Comparison of ENCODE assay signal across 9 cellular contexts in the genomic region with DNA sequence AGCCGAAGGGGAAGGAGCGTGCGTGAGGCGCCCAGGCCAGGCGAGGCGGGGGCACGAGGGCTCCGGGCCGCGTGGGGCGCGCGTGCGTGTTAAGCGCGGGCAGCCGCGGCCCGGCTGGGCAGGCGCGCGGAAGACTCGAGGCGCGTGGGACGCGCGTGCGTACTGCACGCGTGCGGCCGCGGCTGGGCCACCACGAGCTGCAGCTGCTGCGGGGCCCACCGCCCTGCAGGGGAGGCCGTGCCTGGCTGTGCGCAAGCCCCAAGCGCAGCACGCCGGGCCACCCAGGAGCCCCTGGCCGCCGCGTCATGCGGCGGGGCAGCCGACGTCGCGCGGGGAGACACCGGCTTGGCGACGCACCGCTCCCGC. TPM values are rescaled to one million over a fixed set of nuclear protein-coding genes. Genes with fewer than 3 reads are reported as not detected.
DNase-seq lines count a peak whose midpoint lies in the region; ATAC-seq and TF ChIP-seq lines count a peak whose summit lies in the region.
"Had no signal": no experiment of that assay in that cellular context is flagged by ENCODE, and none has a peak within 500 bp of the region (broad histone marks: within the 10 kb centered on the region; RNA-seq: fewer than 3 reads in every experiment).

No MANE protein-coding gene starts in this region.

- no peak overlapping the region for H3K27ac ChIP-seq in heart left ventricle
- no peak overlapping the region for H3K27ac ChIP-seq in mesenchymal stem cell (ENCODE audit: low read length, poor library complexity, severe bottlenecking)
- no peak overlapping the region for H3K27ac ChIP-seq in upper lobe of right lung

- no peak overlapping the region for H2BK12ac ChIP-seq in mesenchymal stem cell (ENCODE audit: low read length in 2 of 2)

- no peak overlapping the region for H4K8ac ChIP-seq in mesenchymal stem cell (ENCODE audit: low read length)

- no peak overlapping the region for H2AFZ ChIP-seq in mesenchymal stem cell (ENCODE audit: low read depth, low read length)

- intact Hi-C loops in heart left ventricle (cut with DNase I) = no loop called here
- intact Hi-C loops in Right ventricle myocardium inferior (cut with DNase I) = no loop called here
- intact Hi-C loops in upper lobe of right lung (cut with DNase I) = no loop called here

- whole genome bisulfite sequencing in heart left ventricle, 4 donors = 1 to 3% (median 2%) methylated on average over 39 to 57 of the region's 57 CpGs
- under 1% methylated on average over 31 of the region's 57 CpGs for WGBS in mesenchymal stem cell

- H2BK5ac ChIP-seq in mesenchymal stem cell (ENCODE audit: low read depth, low read length, poor library complexity, severe bottlenecking) = no peak overlapping the region

- H3K27me3 ChIP-seq in heart left ventricle (peaks cover 33 to 67% (median 48%) of the 10 kb centered on the region in 9 donors), mesenchymal stem cell (ENCODE audit: control insufficient read depth in 1 of 2, insufficient read depth in 1 of 2, low read length in 2 of 2) (peaks cover 54 to 71% of the 10 kb centered on the region in 2 experiments), upper lobe of right lung (peaks cover 35% of the 10 kb centered on the region)

- peaks cover 68% of the 10 kb centered on the region for H3K27me3 Mint-ChIP-seq in activated naive CD8-positive, alpha-beta T cell treated with anti-CD3 and anti-CD28 coated beads, Interleukin-2, amount 10 ng/mL, durations not matched to agents 7 days and 5 days

- no peak overlapping the region for H3K4ac ChIP-seq in mesenchymal stem cell (ENCODE audit: low read depth in 1 of 2, low read length in 2 of 2)

- peaks cover 18% of the 10 kb centered on the region for H3K4me1 Mint-ChIP-seq in activated naive CD8-positive, alpha-beta T cell treated with anti-CD3 and anti-CD28 coated beads, Interleukin-2, amount 10 ng/mL, durations not matched to agents 7 days and 5 days

- peaks cover 0 to 35% (median 7%) of the 10 kb centered on the region in 12 donors for H3K4me1 ChIP-seq in heart left ventricle
- peaks cover 31% of the 10 kb centered on the region for H3K4me1 ChIP-seq in mesenchymal stem cell (ENCODE audit: control insufficient read depth, insufficient read depth, low read depth, low read length)
- peaks cover 6% of the 10 kb centered on the region for H3K4me1 ChIP-seq in upper lobe of right lung

- H3K4me3 Mint-ChIP-seq in activated naive CD8-positive, alpha-beta T cell treated with anti-CD3 and anti-CD28 coated beads, Interleukin-2, amount 10 ng/mL, durations not matched to agents 7 days and 5 days = peak overlapping the region; percentile 74

- H2BK120ac ChIP-seq in mesenchymal stem cell (ENCODE audit: low read depth, low read length) = no peak overlapping the region

- H2AK5ac ChIP-seq in mesenchymal stem cell (ENCODE audit: low read length, severe bottlenecking) = no peak overlapping the region

- no peak overlapping the region for H3K14ac ChIP-seq in mesenchymal stem cell (ENCODE audit: low read length in 2 of 2)

- H3K23ac ChIP-seq in mesenchymal stem cell (ENCODE audit: low read length in 2 of 2) = no peak overlapping the region

- H3K4me3 ChIP-seq in heart left ventricle (peak overlapping the region; percentile 10 to 63 (median 46)), mesenchymal stem cell (ENCODE audit: insufficient read depth in 1 of 2, low read depth in 1 of 2, low read length in 2 of 2) (peak overlapping the region; percentile 62 to 68), upper lobe of right lung (peak overlapping the region; percentile 56)

- peak overlapping the region; percentile 98 for H3K4me2 ChIP-seq in mesenchymal stem cell (ENCODE audit: low read length, poor library complexity, severe bottlenecking)

- no peaks in the 10 kb centered on the region for H3K9me3 ChIP-seq in heart left ventricle
- peaks cover 10% of the 10 kb centered on the region for H3K9me3 ChIP-seq in mesenchymal stem cell (ENCODE audit: control insufficient read depth, low read length)
- no peaks in the 10 kb centered on the region for H3K9me3 ChIP-seq in upper lobe of right lung

- TF ChIP-seq CTCF in heart left ventricle (IDR thresholded peaks at IDR 0.05) = no peak
- no peak for TF ChIP-seq CTCF in upper lobe of right lung (IDR thresholded peaks at IDR 0.05)

- no peaks in the 10 kb centered on the region for H3K79me1 ChIP-seq in mesenchymal stem cell (replicated peaks; ENCODE audit: low read length, poor library complexity, severe bottlenecking)

- H3K9me3 Mint-ChIP-seq in activated naive CD8-positive, alpha-beta T cell treated with anti-CD3 and anti-CD28 coated beads, Interleukin-2, amount 10 ng/mL, durations not matched to agents 7 days and 5 days = no peaks in the 10 kb centered on the region

- no peak for DNase-seq in heart left ventricle
- DNase-seq in Right ventricle myocardium inferior (ENCODE audit: missing footprints) = no peak
- DNase-seq in activated naive CD8-positive, alpha-beta T cell treated with anti-CD3 and anti-CD28 coated beads, Interleukin-2, amount 10 ng/mL, durations not matched to agents 7 days and 5 days = peak; percentile 53
- DNase-seq in mesenchymal stem cell = no peak
- peak; percentile 73 for DNase-seq in upper lobe of right lung
- DNase-seq in SKM-1 treated with dmso at 0.1 percent for 144 hours (lab: John Stamatoyannopoulos, UW; ENCODE audit: unreplicated experiment) = no peak
- DNase-seq: NCI-H226 had no signal

- no peaks in the 10 kb centered on the region for H3K36me3 Mint-ChIP-seq in activated naive CD8-positive, alpha-beta T cell treated with anti-CD3 and anti-CD28 coated beads, Interleukin-2, amount 10 ng/mL, durations not matched to agents 7 days and 5 days

- H3K36me3 ChIP-seq in heart left ventricle = no peaks in the 10 kb centered on the region
- peaks cover 0 to 10% of the 10 kb centered on the region in 2 experiments for H3K36me3 ChIP-seq in mesenchymal stem cell (ENCODE audit: control insufficient read depth in 1 of 2, insufficient read depth in 2 of 2, low read depth in 1 of 2, low read length in 2 of 2)
- no peaks in the 10 kb centered on the region for H3K36me3 ChIP-seq in upper lobe of right lung

- no peak overlapping the region for H3K27ac Mint-ChIP-seq in activated naive CD8-positive, alpha-beta T cell treated with anti-CD3 and anti-CD28 coated beads, Interleukin-2, amount 10 ng/mL, durations not matched to agents 7 days and 5 days

- TF ChIP-seq POLR2A in heart left ventricle (IDR thresholded peaks at IDR 0.05) = no peak

- H3K9ac ChIP-seq in mesenchymal stem cell (ENCODE audit: low read length) = no peak overlapping the region

- no peak overlapping the region for H4K91ac ChIP-seq in mesenchymal stem cell (ENCODE audit: low read length)

- POLR2A ChIA-PET in activated naive CD8-positive, alpha-beta T cell treated with anti-CD3 and anti-CD28 coated beads, Interleukin-2, amount 10 ng/mL, durations not matched to agents 7 days and 5 days (lab: Charles Lee) = no interaction called here

- ATAC-seq in heart left ventricle (no peak), Right ventricle myocardium inferior (no peak), upper lobe of right lung (peak; percentile 25), HG03432 (IDR thresholded peaks at IDR 0.05; ENCODE audit: unreplicated experiment) (no peak), GM21360 (IDR thresholded peaks at IDR 0.05; ENCODE audit: unreplicated experiment) (no peak)
- peak; percentile 29 for ATAC-seq in activated naive CD8-positive, alpha-beta T cell treated with anti-CD3 and anti-CD28 coated beads, Interleukin-2, amount 10 ng/mL, durations not matched to agents 7 days and 5 days (ENCODE audit: low read depth)

- H3K18ac ChIP-seq in mesenchymal stem cell (ENCODE audit: low read depth in 1 of 2, low read length in 2 of 2) = no peak overlapping the region

- no peak overlapping the region for H2BK15ac ChIP-seq in mesenchymal stem cell (ENCODE audit: low read depth, poor library complexity, severe bottlenecking)

RNA-seq across cellular contexts. Expression of gene TRIM71, which starts 0.6 kb away (rescaled TPM):
- total RNA-seq in heart left ventricle (under 1 TPM in 2 of 9 donors, not detected in 7; 0.05 TPM), Right ventricle myocardium inferior (not detected), upper lobe of right lung (2.2 TPM)
- polyA plus RNA-seq in heart left ventricle = not detected
- total RNA-seq in activated naive CD8-positive, alpha-beta T cell treated with anti-CD3 and anti-CD28 coated beads, Interleukin-2, amount 10 ng/mL, durations not matched to agents 7 days and 5 days = not detected
- polyA plus RNA-seq in mesenchymal stem cell (2013, experiment 1 of 2) = not detected
- polyA plus RNA-seq in mesenchymal stem cell (2013, experiment 2 of 2) = not detected

Comparison
In these comparisons a context has a peak if more than half of its experiments do, and no peak if none do; other contexts are left out.
1. ATAC-seq: peak in activated naive CD8-positive, alpha-beta T cell treated with anti-CD3 and anti-CD28 coated beads, Interleukin-2, amount 10 ng/mL, durations not matched to agents 7 days and 5 days (single experiment) and upper lobe of right lung (single experiment); none in heart left ventricle (0 of 4), Right ventricle myocardium inferior (single experiment), HG03432 (single experiment) and GM21360 (single experiment).
2. DNase-seq: peak in activated naive CD8-positive, alpha-beta T cell treated with anti-CD3 and anti-CD28 coated beads, Interleukin-2, amount 10 ng/mL, durations not matched to agents 7 days and 5 days (single experiment) and upper lobe of right lung (single experiment); none in heart left ventricle (0 of 5), Right ventricle myocardium inferior (single experiment), mesenchymal stem cell (single experiment) and SKM-1 treated with dmso at 0.1 percent for 144 hours (single experiment).
3. Peak in every context shown above with its lines, with median percentiles within 50 percentile points of each other: H3K4me3 ChIP-seq.